10 cellular contexts compared by ENCODE assay signal in genomic region chr14:100165825-100166520, GRCh38. TPM values are rescaled to one million over a fixed set of nuclear protein-coding genes. Genes with fewer than 3 reads are reported as not detected.
DNase-seq lines count a peak whose midpoint lies in the region; ATAC-seq and TF ChIP-seq lines count a peak whose summit lies in the region.
"Had no signal": no experiment of that assay in that cellular context is flagged by ENCODE, and none has a peak within 500 bp of the region (broad histone marks: within the 10 kb centered on the region; RNA-seq: fewer than 3 reads in every experiment).

No MANE protein-coding gene starts in this region.

- no peak overlapping the region for H3K23ac ChIP-seq in IMR-90 (ENCODE audit: low read depth, low read length)

- H3K9me3 ChIP-seq in BLaER1 (no peaks in the 10 kb centered on the region), IMR-90 (ENCODE audit: control insufficient read depth, insufficient read depth, low read length) (no peaks in the 10 kb centered on the region; the same call in 1 of the 2 replicates), neutrophil (no peaks in the 10 kb centered on the region)
- H3K9me3 ChIP-seq: SJSA1 had no signal

- no peaks in the 10 kb centered on the region for H3K9me3 Mint-ChIP-seq in effector memory CD8-positive, alpha-beta T cell

- H3K79me1 ChIP-seq in IMR-90 (ENCODE audit: low read depth in 1 of 2, low read length in 2 of 2): no peaks in the 10 kb centered on the region

- no peaks in the 10 kb centered on the region for H3K36me3 ChIP-seq in BLaER1
- H3K36me3 ChIP-seq in IMR-90 (ENCODE audit: control insufficient read depth, insufficient read depth, low read length): no peaks in the 10 kb centered on the region
- H3K36me3 ChIP-seq in neutrophil: no peaks in the 10 kb centered on the region
- H3K36me3 ChIP-seq: SJSA1 had no signal

- POLR2A ChIA-PET in IMR-90 (lab: Charles Lee; ENCODE audit: unreplicated experiment): no interaction called here

- no peak overlapping the region for H2BK20ac ChIP-seq in IMR-90 (ENCODE audit: low read depth, low read length)

- H3K9me1 ChIP-seq in IMR-90 (ENCODE audit: insufficient read depth, low read length): no peaks in the 10 kb centered on the region

- H4K5ac ChIP-seq in IMR-90 (ENCODE audit: low read depth, low read length): no peak overlapping the region

- H3K4me1 ChIP-seq in BLaER1 (peaks cover 7% of the 10 kb centered on the region), IMR-90 (ENCODE audit: control insufficient read depth, insufficient read depth, low read length) (no peaks in the 10 kb centered on the region), neutrophil (ENCODE audit: control insufficient read depth in 1 of 2, insufficient read depth in 1 of 2, low read depth in 1 of 2, low read length in 1 of 2) (peaks cover 7 to 8% of the 10 kb centered on the region in 2 experiments)

- H3K14ac ChIP-seq in IMR-90 (replicated peaks; ENCODE audit: low read depth, low read length): no peak overlapping the region

- no peak overlapping the region for H2AK5ac ChIP-seq in IMR-90 (ENCODE audit: low read depth, low read length)

- TF ChIP-seq CTCF in IMR-90 (conservative IDR thresholded peaks at IDR 0.05; ENCODE audit: low read depth, low read length): no peak
- TF ChIP-seq CTCF in neutrophil (IDR thresholded peaks at IDR 0.05): no peak
- no peak for TF ChIP-seq CTCF in foreskin fibroblast (IDR thresholded peaks at IDR 0.05; ENCODE audit: low read depth, low read length)

- WGBS in IMR-90 (ENCODE audit: extremely low coverage in 2 of 2, insufficient read length in 1 of 2), 2 experiments: no CpG with 5 or more reads among the region's 17 CpGs

- H3K4me2 ChIP-seq in BLaER1: peak overlapping the region; percentile 60
- H3K4me2 ChIP-seq in IMR-90 (ENCODE audit: low read depth, low read length): peak overlapping the region; percentile 17; the same call in 1 of the 2 replicates

- peak overlapping the region; percentile 87 to 91 for H3K4me3 Mint-ChIP-seq in effector memory CD8-positive, alpha-beta T cell

- H4K91ac ChIP-seq in IMR-90 (ENCODE audit: insufficient read depth, low read depth, low read length): no peak overlapping the region

- H3K4me1 Mint-ChIP-seq in effector memory CD8-positive, alpha-beta T cell (ENCODE audit: low read depth in 2 of 2): peaks cover 11 to 16% of the 10 kb centered on the region in 2 donors

- in situ Hi-C loops in IMR-90 (cut with MboI; ENCODE audit: low sequenced_read_pairs): no loop called here

- intact Hi-C loops in IMR-90 (cut with micrococcal nuclease): no loop called here

- dilution Hi-C loops in IMR-90 (cut with HindIII; ENCODE audit: low sequenced_read_pairs, unreplicated experiment): no loop called here

- H4K8ac ChIP-seq in IMR-90 (ENCODE audit: low read depth in 2 of 2, low read length in 2 of 2): no peak overlapping the region

- H3K27me3 ChIP-seq in BLaER1: peaks cover 15% of the 10 kb centered on the region
- H3K27me3 ChIP-seq in IMR-90 (ENCODE audit: control insufficient read depth, insufficient read depth, low read length): peaks cover 21% of the 10 kb centered on the region
- H3K27me3 ChIP-seq in neutrophil: peaks cover 44% of the 10 kb centered on the region
- H3K27me3 ChIP-seq: SJSA1 had no signal

- no peak overlapping the region for H2BK15ac ChIP-seq in IMR-90 (ENCODE audit: low read depth, low read length)

- no peak for DNase-seq in IMR-90
- no peak for DNase-seq in effector memory CD8-positive, alpha-beta T cell
- DNase-seq in foreskin fibroblast: no peak
- no peak for DNase-seq in NCI-H1092 treated with DMSO at 0.1 percent for 48 hours (lab: John Stamatoyannopoulos, UW)
- DNase-seq: activated CD8-positive, alpha-beta memory T cell treated with anti-CD3 and anti-CD28 coated beads, Interleukin-2, amount 50 U/mL, for 4 hours had no signal

- H3K27ac Mint-ChIP-seq in effector memory CD8-positive, alpha-beta T cell: peak overlapping the region; percentile 70 to 90

- H3K36me3 Mint-ChIP-seq in effector memory CD8-positive, alpha-beta T cell (ENCODE audit: insufficient read depth): peaks cover 2% of the 10 kb centered on the region

- ATAC-seq in IMR-90 (ENCODE audit: low read depth): no peak
- ATAC-seq in effector memory CD8-positive, alpha-beta T cell (replicated peaks): peak; percentile 16
- no peak for ATAC-seq in HG03378 (IDR thresholded peaks at IDR 0.05; ENCODE audit: unreplicated experiment)
- ATAC-seq in GM18511 (IDR thresholded peaks at IDR 0.05; ENCODE audit: unreplicated experiment): no peak

- TF ChIP-seq POLR2A in IMR-90 (IDR thresholded peaks at IDR 0.05; ENCODE audit: low read depth, low read length): no peak

- no TSS peak for BruUV-seq in IMR-90 (replicated peaks; lab: Mats Ljungman, UMichigan)

- H3K18ac ChIP-seq in IMR-90 (ENCODE audit: low read depth, low read length): no peak overlapping the region

- peaks cover 4 to 8% of the 10 kb centered on the region in 2 donors for H3K27me3 Mint-ChIP-seq in effector memory CD8-positive, alpha-beta T cell

- no peak overlapping the region for H3K27ac ChIP-seq in BLaER1
- H3K27ac ChIP-seq in IMR-90 (ENCODE audit: insufficient read depth, low read length): no peak overlapping the region
- H3K27ac ChIP-seq in neutrophil: no peak overlapping the region
- H3K27ac ChIP-seq: SJSA1 had no signal

- H2BK120ac ChIP-seq in IMR-90 (ENCODE audit: low read depth, low read length): no peak overlapping the region

- H4K20me1 ChIP-seq in BLaER1 (peaks cover 4% of the 10 kb centered on the region), IMR-90 (ENCODE audit: insufficient read depth, low read length) (no peaks in the 10 kb centered on the region)

- no peak overlapping the region for H3K4ac ChIP-seq in IMR-90 (ENCODE audit: low read depth, low read length)

- CTCF ChIA-PET in IMR-90 (lab: Yijun Ruan, JAX): interaction anchor here (0.7 kb wide), 1 partner anchor 183 kb away, joined by 3 read pairs; no protein-coding TSS in a partner anchor

- H2AK9ac ChIP-seq in IMR-90 (replicated peaks; ENCODE audit: low read depth, low read length, poor library complexity): no peak overlapping the region

- H3K9ac ChIP-seq in BLaER1: no peak overlapping the region
- H3K9ac ChIP-seq in IMR-90 (ENCODE audit: low read depth, low read length): no peak overlapping the region

- no peak overlapping the region for H3K4me3 ChIP-seq in BLaER1
- H3K4me3 ChIP-seq in IMR-90 (ENCODE audit: insufficient read depth, low read depth, low read length): no peak overlapping the region
- H3K4me3 ChIP-seq in neutrophil (ENCODE audit: low read depth in 1 of 2, low read length in 1 of 2): peak overlapping the region; percentile 29 to 39
- H3K4me3 ChIP-seq in foreskin fibroblast (ENCODE audit: low read depth in 1 of 2, low read length in 2 of 2): no peak overlapping the region

- H2AFZ ChIP-seq in IMR-90 (replicated peaks; ENCODE audit: low read length, poor library complexity): peak overlapping the region; percentile 71

- no peak overlapping the region for H2BK5ac ChIP-seq in IMR-90 (ENCODE audit: low read depth, low read length, poor library complexity, severe bottlenecking)

- H3K56ac ChIP-seq in IMR-90 (ENCODE audit: extremely low read depth, insufficient read depth, low read length): no peak overlapping the region

- no peak for TF ChIP-seq RAD21 in IMR-90 (IDR thresholded peaks at IDR 0.05; ENCODE audit: low read length)

TF ChIP-seq in IMR-90, 13 proteins besides CTCF, POLR2A, EP300 and RAD21:
- TF ChIP-seq BHLHE40 (IDR thresholded peaks at IDR 0.05; ENCODE audit: low read depth, low read length): no peak

RNA-seq across cellular contexts. Expression of gene DEGS2, which starts 6.5 kb away (rescaled TPM):
- not detected in 2 replicates for total RNA-seq in IMR-90 (2012; rRNA removed)
- not detected in 2 replicates for polyA plus RNA-seq in IMR-90 (2012; rRNA removed)
- 0.01 TPM in 1 of 2 replicates, not detected in the other for polyA plus RNA-seq in IMR-90 (2012; cell fraction: cytosol; rRNA removed)
- polyA plus RNA-seq in IMR-90 (2012; cell fraction: nucleus; rRNA removed; ENCODE audit: low replicate concordance): 0.02 and 0.14 TPM in 2 replicates
- total RNA-seq: SJSA1 had no signal

Comparison
In these comparisons a context has a peak if more than half of its experiments do, and no peak if none do; other contexts are left out.
1. H3K4me3 ChIP-seq: peak in neutrophil (2 of 2); none in BLaER1 (single experiment), IMR-90 (single experiment) and foreskin fibroblast (0 of 2).